ENCODE assay signal across 15 cellular contexts in genomic region chr2:216016581-216016980, GRCh38. TPM values are rescaled to one million over a fixed set of nuclear protein-coding genes. Genes with fewer than 3 reads are reported as not detected.
DNase-seq lines count a peak whose midpoint lies in the region; ATAC-seq and TF ChIP-seq lines count a peak whose summit lies in the region.
"Had no signal": no experiment of that assay in that cellular context is flagged by ENCODE, and none has a peak within 500 bp of the region (broad histone marks: within the 10 kb centered on the region; RNA-seq: fewer than 3 reads in every experiment).

No MANE protein-coding gene starts in this region.

- H3K4me3 ChIP-seq in DND-41 (ENCODE audit: low read depth in 1 of 2, low read length in 2 of 2), result peak overlapping the region in 1 of 2 experiments; percentile 49; a peak in 2 of 4 replicates
- peak overlapping the region; percentile 35 for H3K4me3 ChIP-seq in MM.1S (ENCODE audit: low read length)
- H3K4me3 ChIP-seq in naive thymus-derived CD4-positive, alpha-beta T cell (ENCODE audit: low read length), result no peak overlapping the region
- H3K4me3 ChIP-seq in testis, result no peak overlapping the region
- H3K4me3 ChIP-seq in suprapubic skin, result no peak overlapping the region
- H3K4me3 ChIP-seq: gastrocnemius medialis, left lung, skin epidermis, transverse colon had no signal

- H3K36me3 ChIP-seq in DND-41 (ENCODE audit: insufficient read depth, low read length), result no peaks in the 10 kb centered on the region
- no peaks in the 10 kb centered on the region for H3K36me3 ChIP-seq in MM.1S (replicated peaks; ENCODE audit: insufficient read depth, low read length)
- peaks cover 0 to 3% (median 0%) of the 10 kb centered on the region in 3 experiments for H3K36me3 ChIP-seq in naive thymus-derived CD4-positive, alpha-beta T cell (ENCODE audit: control insufficient read depth in 2 of 3, insufficient read depth in 3 of 3, low read length in 3 of 3)
- H3K36me3 ChIP-seq in testis (ENCODE audit: low read depth, missing control alignments), result no peaks in the 10 kb centered on the region
- no peaks in the 10 kb centered on the region for H3K36me3 ChIP-seq in suprapubic skin
- H3K36me3 ChIP-seq: brain microvascular endothelial cell, gastrocnemius medialis, left lung, transverse colon had no signal

- peaks cover 17% of the 10 kb centered on the region for H3K79me2 ChIP-seq in DND-41 (ENCODE audit: insufficient read depth, low read length)
- H3K79me2 ChIP-seq in MM.1S (ENCODE audit: low read length), result peaks cover 19% of the 10 kb centered on the region

- no peaks in the 10 kb centered on the region for H3K27me3 ChIP-seq in DND-41 (ENCODE audit: insufficient read depth, low read length, poor library complexity)
- no peaks in the 10 kb centered on the region for H3K27me3 ChIP-seq in MM.1S (replicated peaks; ENCODE audit: insufficient read depth, low read length)
- no peaks in the 10 kb centered on the region for H3K27me3 ChIP-seq in naive thymus-derived CD4-positive, alpha-beta T cell (ENCODE audit: control insufficient read depth in 2 of 2, insufficient read depth in 2 of 2, low read length in 2 of 2)
- H3K27me3 ChIP-seq in testis, result no peaks in the 10 kb centered on the region
- H3K27me3 ChIP-seq in suprapubic skin, result no peaks in the 10 kb centered on the region
- H3K27me3 ChIP-seq: brain microvascular endothelial cell, gastrocnemius medialis, transverse colon had no signal

- DNase-seq in DND-41 (no peak), MM.1S (peak; percentile 72), testis (no peak), suprapubic skin (ENCODE audit: low spot score in 2 of 2) (no peak), erythroblast (lab: John Stamatoyannopoulos, UW) (no peak)
- no peak for DNase-seq in activated T-helper 1 cell treated with anti-CD3 and anti-CD28 coated beads, Interleukin-12 subunit alpha, Interleukin-12 subunit beta, Interleukin-2, Interleukin-4 antibody, amounts not matched to agents 30 ng/mL and 10 ng/mL and 1 ng/mL, durations not matched to agents 14 hours and 24 hours and 36 hours (ENCODE audit: low spot score)
- peak in 4 of 9 donors; percentile 20 to 34 (median 29) for DNase-seq in naive thymus-derived CD4-positive, alpha-beta T cell
- DNase-seq: brain microvascular endothelial cell, gastrocnemius medialis, left lung had no signal

- peaks cover 59% of the 10 kb centered on the region for H3K4me1 Mint-ChIP-seq in activated T-helper 1 cell treated with anti-CD3 and anti-CD28 coated beads, Interleukin-12 subunit alpha, Interleukin-12 subunit beta, Interleukin-2, Interleukin-4 antibody, amounts not matched to agents 30 ng/mL and 10 ng/mL and 1 ng/mL, durations not matched to agents 14 hours and 24 hours and 36 hours (ENCODE audit: low read depth)
- peaks cover 23 to 62% (median 58%) of the 10 kb centered on the region in 7 donors for H3K4me1 Mint-ChIP-seq in naive thymus-derived CD4-positive, alpha-beta T cell

- H3K4me3 Mint-ChIP-seq in activated T-helper 1 cell treated with anti-CD3 and anti-CD28 coated beads, Interleukin-12 subunit alpha, Interleukin-12 subunit beta, Interleukin-2, Interleukin-4 antibody, amounts not matched to agents 30 ng/mL and 10 ng/mL and 1 ng/mL, durations not matched to agents 14 hours and 24 hours and 36 hours, result peak overlapping the region; percentile 32
- peak overlapping the region in 8 of 10 donors; percentile 1 to 67 (median 58) for H3K4me3 Mint-ChIP-seq in naive thymus-derived CD4-positive, alpha-beta T cell

- H3K9me3 ChIP-seq in DND-41 (ENCODE audit: insufficient read depth, low read length, severe bottlenecking) (no peaks in the 10 kb centered on the region), MM.1S (replicated peaks; ENCODE audit: insufficient read depth, low read length) (no peaks in the 10 kb centered on the region), testis (no peaks in the 10 kb centered on the region), suprapubic skin (no peaks in the 10 kb centered on the region)
- H3K9me3 ChIP-seq in naive thymus-derived CD4-positive, alpha-beta T cell (ENCODE audit: control insufficient read depth in 2 of 3, low read length in 3 of 3), result no peaks in the 10 kb centered on the region
- H3K9me3 ChIP-seq: gastrocnemius medialis, left lung, transverse colon had no signal

- H3F3A ChIP-seq in MM.1S (ENCODE audit: insufficient read depth, low read length), result peaks cover 46% of the 10 kb centered on the region

- POLR2A ChIA-PET in naive thymus-derived CD4-positive, alpha-beta T cell (lab: Charles Lee), result interaction anchor here (1.3 to 1.7 kb wide), 2 partner anchors 92 to 705 kb away, joined by 3 to 5 read pairs; partner anchors contain the start of gene ATIC

- intact Hi-C loops in activated T-helper 1 cell treated with anti-CD3 and anti-CD28 coated beads, Interleukin-12 subunit alpha, Interleukin-12 subunit beta, Interleukin-2, Interleukin-4 antibody, amounts not matched to agents 30 ng/mL and 10 ng/mL and 1 ng/mL, durations not matched to agents 14 hours and 24 hours and 36 hours (cut with micrococcal nuclease), result loop anchor here (1.0 to 10.0 kb wide), 4 partner anchors 16 to 702 kb away; partner anchors contain the start of genes ATIC and RPL37A
- intact Hi-C loops in naive thymus-derived CD4-positive, alpha-beta T cell (cut with micrococcal nuclease), result loop anchor here (1.0 to 5.0 kb wide), 4 partner anchors 16 to 1209 kb away; partner anchors contain the start of genes BARD1 (in 2 of the 2) and SMARCAL1 (in 1 of the 2)
- intact Hi-C loops in testis (cut with DNase I; ENCODE audit: low total_unique reads), result loop anchor here (10.0 kb wide), 1 partner anchor 62 kb away; no protein-coding TSS in a partner anchor

- H3K27ac Mint-ChIP-seq in activated T-helper 1 cell treated with anti-CD3 and anti-CD28 coated beads, Interleukin-12 subunit alpha, Interleukin-12 subunit beta, Interleukin-2, Interleukin-4 antibody, amounts not matched to agents 30 ng/mL and 10 ng/mL and 1 ng/mL, durations not matched to agents 14 hours and 24 hours and 36 hours, result peak overlapping the region; percentile 82
- peak overlapping the region in 8 of 9 donors; percentile 9 to 95 (median 82) for H3K27ac Mint-ChIP-seq in naive thymus-derived CD4-positive, alpha-beta T cell
- H3K27ac Mint-ChIP-seq: progenitor cell of endocrine pancreas had no signal

- H3K36me3 Mint-ChIP-seq in activated T-helper 1 cell treated with anti-CD3 and anti-CD28 coated beads, Interleukin-12 subunit alpha, Interleukin-12 subunit beta, Interleukin-2, Interleukin-4 antibody, amounts not matched to agents 30 ng/mL and 10 ng/mL and 1 ng/mL, durations not matched to agents 14 hours and 24 hours and 36 hours (ENCODE audit: low read depth), result peaks cover 5% of the 10 kb centered on the region
- H3K36me3 Mint-ChIP-seq in naive thymus-derived CD4-positive, alpha-beta T cell, result peaks cover 0 to 15% (median 10%) of the 10 kb centered on the region in 5 donors

- peak; percentile 49 for ATAC-seq in DND-41 (ENCODE audit: insufficient read depth, low read depth)
- no peak for ATAC-seq in naive thymus-derived CD4-positive, alpha-beta T cell
- ATAC-seq: gastrocnemius medialis, HCT116, left lung had no signal

- no peaks in the 10 kb centered on the region for H3K9me3 Mint-ChIP-seq in activated T-helper 1 cell treated with anti-CD3 and anti-CD28 coated beads, Interleukin-12 subunit alpha, Interleukin-12 subunit beta, Interleukin-2, Interleukin-4 antibody, amounts not matched to agents 30 ng/mL and 10 ng/mL and 1 ng/mL, durations not matched to agents 14 hours and 24 hours and 36 hours
- peaks cover 0 to 5% (median 0%) of the 10 kb centered on the region in 11 donors for H3K9me3 Mint-ChIP-seq in naive thymus-derived CD4-positive, alpha-beta T cell
- H3K9me3 Mint-ChIP-seq: activated naive CD4-positive, alpha-beta T cell treated with anti-CD3 and anti-CD28 coated beads for 36 hours had no signal

- H3K9me2 ChIP-seq in MM.1S (replicated peaks; ENCODE audit: insufficient read depth, low read length), result no peaks in the 10 kb centered on the region

- 80 to 85% methylated on average over 1 of the region's 1 CpG for WGBS in testis, 2 donors
- WGBS in suprapubic skin, result 66% methylated on average over 1 of the region's 1 CpG

- no peak for TF ChIP-seq EP300 in suprapubic skin (IDR thresholded peaks at IDR 0.05)

- H3K27me3 Mint-ChIP-seq in activated T-helper 1 cell treated with anti-CD3 and anti-CD28 coated beads, Interleukin-12 subunit alpha, Interleukin-12 subunit beta, Interleukin-2, Interleukin-4 antibody, amounts not matched to agents 30 ng/mL and 10 ng/mL and 1 ng/mL, durations not matched to agents 14 hours and 24 hours and 36 hours (ENCODE audit: insufficient read depth), result peaks cover 2% of the 10 kb centered on the region
- H3K27me3 Mint-ChIP-seq in naive thymus-derived CD4-positive, alpha-beta T cell, result peaks cover 0 to 4% (median 0%) of the 10 kb centered on the region in 5 donors
- H3K27me3 Mint-ChIP-seq: progenitor cell of endocrine pancreas had no signal

- no peak for TF ChIP-seq CTCF in DND-41 (IDR thresholded peaks at IDR 0.05; ENCODE audit: borderline replicate concordance, extremely low read depth, low read length, poor library complexity, severe bottlenecking)
- TF ChIP-seq CTCF in MM.1S (IDR thresholded peaks at IDR 0.05; ENCODE audit: low read length), result no peak
- TF ChIP-seq CTCF in testis (IDR thresholded peaks at IDR 0.05), result no peak
- no peak for TF ChIP-seq CTCF in suprapubic skin (IDR thresholded peaks at IDR 0.05)

- H3K4me2 ChIP-seq in DND-41 (ENCODE audit: insufficient read depth, low read length) (peak overlapping the region; percentile 65), MM.1S (ENCODE audit: low read depth, low read length) (peak overlapping the region; percentile 79)

- no peak overlapping the region for H2AFZ ChIP-seq in DND-41 (ENCODE audit: low read depth, low read length)
- no peak overlapping the region for H2AFZ ChIP-seq in MM.1S (ENCODE audit: low read length)

- peak overlapping the region; percentile 94 for H3K27ac ChIP-seq in DND-41 (ENCODE audit: low read length)
- H3K27ac ChIP-seq in MM.1S (ENCODE audit: low read length), result peak overlapping the region; percentile 96
- H3K27ac ChIP-seq in naive thymus-derived CD4-positive, alpha-beta T cell (ENCODE audit: low read depth, low read length), result peak overlapping the region; percentile 36
- no peak overlapping the region for H3K27ac ChIP-seq in testis
- no peak overlapping the region for H3K27ac ChIP-seq in suprapubic skin
- H3K27ac ChIP-seq: brain microvascular endothelial cell, gastrocnemius medialis, left lung, transverse colon had no signal

- TF ChIP-seq POLR2A in testis (IDR thresholded peaks at IDR 0.05) (no peak), suprapubic skin (IDR thresholded peaks at IDR 0.05) (no peak), erythroblast (IDR thresholded peaks at IDR 0.05; ENCODE audit: low read length) (no peak)

- H3K9ac ChIP-seq in DND-41 (ENCODE audit: low read depth, low read length), result peak overlapping the region; percentile 50
- H3K9ac ChIP-seq in MM.1S (ENCODE audit: low read length), result peak overlapping the region; percentile 77

- H3K4me1 ChIP-seq in DND-41 (ENCODE audit: insufficient read depth, low read length) (peaks cover 55% of the 10 kb centered on the region), MM.1S (ENCODE audit: low read length) (peaks cover 35% of the 10 kb centered on the region), testis (peaks cover 6% of the 10 kb centered on the region), suprapubic skin (peaks cover 16% of the 10 kb centered on the region)
- peaks cover 30 to 31% of the 10 kb centered on the region in 2 donors for H3K4me1 ChIP-seq in naive thymus-derived CD4-positive, alpha-beta T cell (ENCODE audit: control insufficient read depth in 2 of 2, insufficient read depth in 2 of 2, low read length in 2 of 2)

- no peaks in the 10 kb centered on the region for H4K20me1 ChIP-seq in DND-41 (ENCODE audit: insufficient read depth, low read length)
- H4K20me1 ChIP-seq in MM.1S (ENCODE audit: insufficient read depth, low read length), result no peaks in the 10 kb centered on the region

- CTCF ChIA-PET in naive thymus-derived CD4-positive, alpha-beta T cell (lab: Charles Lee), result interaction anchor here (0.6 to 1.8 kb wide), 6 partner anchors 11 to 98 kb away, joined by 3 to 8 read pairs (median 4); no protein-coding TSS in a partner anchor

RNA-seq across cellular contexts. Expression of gene MREG, which starts 3.2 kb away (rescaled TPM):
- total RNA-seq in activated T-helper 1 cell treated with anti-CD3 and anti-CD28 coated beads, Interleukin-12 subunit alpha, Interleukin-12 subunit beta, Interleukin-2, Interleukin-4 antibody, amounts not matched to agents 30 ng/mL and 10 ng/mL and 1 ng/mL, durations not matched to agents 14 hours and 24 hours and 36 hours, result 9.2 and 10.1 TPM in 2 replicates
- 1 to 10 TPM; 4.8 to 8.5 (median 6.4) TPM for total RNA-seq in naive thymus-derived CD4-positive, alpha-beta T cell
- 1 to 10 TPM in 1 of 2 donors, under 1 TPM in 1; 0.39 to 3.3 TPM for polyA plus RNA-seq in naive thymus-derived CD4-positive, alpha-beta T cell
- total RNA-seq in testis (1 to 10 TPM; 4.3 to 5.2 TPM), suprapubic skin (10 to 100 TPM; 26.1 to 37.3 (median 29.7) TPM)
- 3.0 TPM for polyA plus RNA-seq in testis (ENCODE audit: insufficient read depth, low read depth, low replicate concordance)

Comparison
In these comparisons a context has a peak if more than half of its experiments do, and no peak if none do; other contexts are left out.
1. H3K27ac ChIP-seq: peak in DND-41 (single experiment), MM.1S (single experiment) and naive thymus-derived CD4-positive, alpha-beta T cell (single experiment); none in testis (0 of 2) and suprapubic skin (single experiment).